ENCODE assay signal across 15 cellular contexts in the genomic region with DNA sequence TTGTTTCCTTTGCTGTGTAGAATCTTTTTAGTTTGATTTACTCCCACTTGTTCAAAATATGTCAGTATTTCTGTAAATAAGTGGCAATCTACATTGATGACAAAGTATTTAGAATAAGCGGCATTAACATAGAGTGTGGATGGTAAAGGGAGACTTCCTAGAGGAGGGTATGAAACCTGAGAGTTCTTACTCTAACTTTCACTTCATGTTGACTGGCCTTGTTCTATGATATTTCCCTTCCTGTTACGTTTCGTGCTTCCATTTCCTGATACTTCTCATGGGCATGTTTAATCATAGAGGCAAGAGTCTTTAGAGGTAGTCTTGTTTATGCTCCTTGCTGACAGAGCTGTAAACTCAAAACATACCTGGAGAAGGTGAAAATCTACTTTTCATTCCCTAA.
DNase-seq lines count a peak whose midpoint lies in the region; ATAC-seq, FAIRE-seq and TF ChIP-seq lines count a peak whose summit lies in the region.
"Had no signal": no experiment of that assay in that cellular context is flagged by ENCODE, and none has a peak within 500 bp of the region (broad histone marks: within the 10 kb centered on the region; RNA-seq: fewer than 3 reads in every experiment).

No MANE protein-coding gene starts in this region.

- no peak overlapping the region for H3K27ac Mint-ChIP-seq in activated CD8-positive, alpha-beta memory T cell treated with anti-CD3 and anti-CD28 coated beads, Interleukin-2, amount 10 ng/mL, durations not matched to agents 7 days and 5 days
- H3K27ac Mint-ChIP-seq: activated CD8-positive, alpha-beta T cell treated with anti-CD3 and anti-CD28 coated beads for 36 hours; activated naive CD8-positive, alpha-beta T cell treated with anti-CD3 and anti-CD28 coated beads, Interleukin-2, amount 50 U/mL, for 24 hours; stimulated activated effector memory CD8-positive, alpha-beta T cell treated with anti-CD3 and anti-CD28 coated beads, Interleukin-12 subunit alpha, Interleukin-12 subunit beta, amount 100 ng/mL, for 72 hours had no signal

- H3K27me3 Mint-ChIP-seq in activated CD8-positive, alpha-beta memory T cell treated with anti-CD3 and anti-CD28 coated beads, Interleukin-2, amount 10 ng/mL, durations not matched to agents 7 days and 5 days, result no peaks in the 10 kb centered on the region
- H3K27me3 Mint-ChIP-seq: activated CD8-positive, alpha-beta T cell treated with anti-CD3 and anti-CD28 coated beads for 36 hours; activated naive CD8-positive, alpha-beta T cell treated with anti-CD3 and anti-CD28 coated beads, Interleukin-2, amount 50 U/mL, for 24 hours had no signal

- H3K4me3 ChIP-seq in bronchial epithelial cell (ENCODE audit: low read depth, low read length), result no peak overlapping the region
- no peak overlapping the region for H3K4me3 ChIP-seq in esophagus squamous epithelium
- no peak overlapping the region for H3K4me3 ChIP-seq in effector memory CD4-positive, alpha-beta T cell (ENCODE audit: insufficient read depth, low read depth, low read length, poor library complexity, severe bottlenecking)
- H3K4me3 ChIP-seq: heart left ventricle had no signal

- CTCF ChIA-PET in activated CD8-positive, alpha-beta memory T cell treated with anti-CD3 and anti-CD28 coated beads, Interleukin-2, amount 10 ng/mL, durations not matched to agents 7 days and 5 days (lab: Charles Lee), result no interaction called here

- TF ChIP-seq CTCF in bronchial epithelial cell (IDR thresholded peaks at IDR 0.05; ENCODE audit: insufficient read depth, low read length, severe bottlenecking), result no peak
- no peak for TF ChIP-seq CTCF in esophagus squamous epithelium (IDR thresholded peaks at IDR 0.05)

- DNase-seq in bronchial epithelial cell (ENCODE audit: low read depth) (peak; percentile 41), esophagus squamous epithelium (lab: John Stamatoyannopoulos, UW) (no peak), H54 (ENCODE audit: insufficient read length, low spot score) (no peak)
- DNase-seq in activated CD8-positive, alpha-beta memory T cell treated with anti-CD3 and anti-CD28 coated beads, Interleukin-2, amount 10 ng/mL, durations not matched to agents 7 days and 5 days, result no peak
- no peak for DNase-seq in effector memory CD4-positive, alpha-beta T cell
- DNase-seq: activated CD8-positive, alpha-beta T cell treated with anti-CD3 and anti-CD28 coated beads for 36 hours; activated naive CD8-positive, alpha-beta T cell treated with anti-CD3 and anti-CD28 coated beads, Interleukin-2, amount 50 U/mL, for 24 hours; effector CD4-positive, alpha-beta T cell; heart left ventricle; occipital lobe had no signal

- H3K36me3 ChIP-seq in bronchial epithelial cell (ENCODE audit: control insufficient read depth, insufficient read depth, low read length) (no peaks in the 10 kb centered on the region), esophagus squamous epithelium (no peaks in the 10 kb centered on the region)
- no peaks in the 10 kb centered on the region for H3K36me3 ChIP-seq in effector memory CD4-positive, alpha-beta T cell (ENCODE audit: control insufficient read depth, insufficient read depth, low read length)
- H3K36me3 ChIP-seq: heart left ventricle had no signal

- no peaks in the 10 kb centered on the region for H3K9me3 Mint-ChIP-seq in activated CD8-positive, alpha-beta memory T cell treated with anti-CD3 and anti-CD28 coated beads, Interleukin-2, amount 10 ng/mL, durations not matched to agents 7 days and 5 days (ENCODE audit: low read depth)
- H3K9me3 Mint-ChIP-seq: activated naive CD8-positive, alpha-beta T cell treated with anti-CD3 and anti-CD28 coated beads, Interleukin-2, amount 50 U/mL, for 24 hours; stimulated activated effector memory CD8-positive, alpha-beta T cell treated with anti-CD3 and anti-CD28 coated beads, Interleukin-12 subunit alpha, Interleukin-12 subunit beta, amount 100 ng/mL, for 72 hours had no signal

- no peaks in the 10 kb centered on the region for H3K27me3 ChIP-seq in bronchial epithelial cell (ENCODE audit: control insufficient read depth, insufficient read depth, low read length)
- no peaks in the 10 kb centered on the region for H3K27me3 ChIP-seq in esophagus squamous epithelium
- no peaks in the 10 kb centered on the region for H3K27me3 ChIP-seq in effector memory CD4-positive, alpha-beta T cell (replicated peaks; ENCODE audit: control insufficient read depth, insufficient read depth, low read length, poor library complexity, severe bottlenecking)
- H3K27me3 ChIP-seq: heart left ventricle had no signal

- H3K4me1 Mint-ChIP-seq in activated CD8-positive, alpha-beta memory T cell treated with anti-CD3 and anti-CD28 coated beads, Interleukin-2, amount 10 ng/mL, durations not matched to agents 7 days and 5 days, result no peaks in the 10 kb centered on the region
- H3K4me1 Mint-ChIP-seq: activated naive CD8-positive, alpha-beta T cell treated with anti-CD3 and anti-CD28 coated beads, Interleukin-2, amount 50 U/mL, for 24 hours; stimulated activated effector memory CD8-positive, alpha-beta T cell treated with anti-CD3 and anti-CD28 coated beads, Interleukin-12 subunit alpha, Interleukin-12 subunit beta, amount 100 ng/mL, for 72 hours had no signal

- H3K36me3 Mint-ChIP-seq in activated CD8-positive, alpha-beta memory T cell treated with anti-CD3 and anti-CD28 coated beads, Interleukin-2, amount 10 ng/mL, durations not matched to agents 7 days and 5 days, result no peaks in the 10 kb centered on the region
- H3K36me3 Mint-ChIP-seq: stimulated activated effector memory CD8-positive, alpha-beta T cell treated with anti-CD3 and anti-CD28 coated beads, Interleukin-12 subunit alpha, Interleukin-12 subunit beta, amount 100 ng/mL, for 72 hours had no signal

- TF ChIP-seq POLR2A in esophagus squamous epithelium (IDR thresholded peaks at IDR 0.05) (no peak), H54 (IDR thresholded peaks at IDR 0.05; ENCODE audit: low read depth, low read length) (no peak)

- H3K27ac ChIP-seq in esophagus squamous epithelium, result no peak overlapping the region
- no peak overlapping the region for H3K27ac ChIP-seq in effector memory CD4-positive, alpha-beta T cell (ENCODE audit: insufficient read depth, low read length, poor library complexity, severe bottlenecking)
- H3K27ac ChIP-seq: heart left ventricle, HL-60 had no signal

- WGBS in esophagus squamous epithelium, 2 donors, result 38 to 46% methylated on average over 3 of the region's 3 CpGs

- peak; percentile 90 for ATAC-seq in GM18909 (IDR thresholded peaks at IDR 0.05; ENCODE audit: poor library complexity, unreplicated experiment)
- peak; percentile 85 for ATAC-seq in GM21786 (IDR thresholded peaks at IDR 0.05; ENCODE audit: unreplicated experiment)
- peak; percentile 93 for ATAC-seq in HG03159 (IDR thresholded peaks at IDR 0.05; ENCODE audit: unreplicated experiment)
- no peak for ATAC-seq in activated CD8-positive, alpha-beta memory T cell treated with anti-CD3 and anti-CD28 coated beads, Interleukin-2, amount 10 ng/mL, durations not matched to agents 7 days and 5 days
- ATAC-seq: activated CD8-positive, alpha-beta T cell treated with anti-CD3 and anti-CD28 coated beads for 36 hours; activated naive CD8-positive, alpha-beta T cell treated with anti-CD3 and anti-CD28 coated beads, Interleukin-2, amount 50 U/mL, for 24 hours; heart left ventricle; stimulated activated effector memory CD8-positive, alpha-beta T cell treated with anti-CD3 and anti-CD28 coated beads, Interleukin-12 subunit alpha, Interleukin-12 subunit beta, amount 100 ng/mL, for 72 hours had no signal

- H3K4me1 ChIP-seq in esophagus squamous epithelium, result no peaks in the 10 kb centered on the region
- no peaks in the 10 kb centered on the region for H3K4me1 ChIP-seq in effector memory CD4-positive, alpha-beta T cell (ENCODE audit: control insufficient read depth, insufficient read depth, low read length, poor library complexity, severe bottlenecking)
- H3K4me1 ChIP-seq: heart left ventricle had no signal

- intact Hi-C loops in esophagus squamous epithelium (cut with DNase I), result no loop called here

- FAIRE-seq in bronchial epithelial cell (lab: Jason Lieb, UNC), result no peak
- FAIRE-seq in H54 (lab: Jason Lieb, UNC), result no peak

- no peak overlapping the region for H3K4me3 Mint-ChIP-seq in activated CD8-positive, alpha-beta memory T cell treated with anti-CD3 and anti-CD28 coated beads, Interleukin-2, amount 10 ng/mL, durations not matched to agents 7 days and 5 days
- H3K4me3 Mint-ChIP-seq: activated CD8-positive, alpha-beta T cell treated with anti-CD3 and anti-CD28 coated beads for 36 hours; activated naive CD8-positive, alpha-beta T cell treated with anti-CD3 and anti-CD28 coated beads, Interleukin-2, amount 50 U/mL, for 24 hours; stimulated activated effector memory CD8-positive, alpha-beta T cell treated with anti-CD3 and anti-CD28 coated beads, Interleukin-12 subunit alpha, Interleukin-12 subunit beta, amount 100 ng/mL, for 72 hours had no signal

- H3K9me3 ChIP-seq in esophagus squamous epithelium, result no peaks in the 10 kb centered on the region
- no peaks in the 10 kb centered on the region for H3K9me3 ChIP-seq in effector memory CD4-positive, alpha-beta T cell (ENCODE audit: control insufficient read depth, low read length)
